Comparison of ENCODE assay signal across 5 cellular contexts in genomic region chr4:69240787-69241186, GRCh38. TPM values are rescaled to one million over a fixed set of nuclear protein-coding genes. Genes with fewer than 3 reads are reported as not detected.
"Had no signal": no experiment of that assay in that cellular context is flagged by ENCODE, and none has a peak within 500 bp of the region (broad histone marks: within the 10 kb centered on the region; RNA-seq: fewer than 3 reads in every experiment).

No MANE protein-coding gene starts in this region.

RNA-seq across cellular contexts. Expression of gene UGT2B11, which starts 26.2 kb away (rescaled TPM):
- total RNA-seq: GM23338, H1, H9, HT1080 had no signal
- polyA plus RNA-seq: GM23338, H1, IgD-negative memory B cell had no signal

RNA-seq across cellular contexts. Expression of gene UGT2B28, which starts 39.5 kb away (rescaled TPM):
- total RNA-seq: GM23338, H1, H9, HT1080 had no signal
- polyA plus RNA-seq: GM23338, H1, IgD-negative memory B cell had no signal
